In the genomic region with DNA sequence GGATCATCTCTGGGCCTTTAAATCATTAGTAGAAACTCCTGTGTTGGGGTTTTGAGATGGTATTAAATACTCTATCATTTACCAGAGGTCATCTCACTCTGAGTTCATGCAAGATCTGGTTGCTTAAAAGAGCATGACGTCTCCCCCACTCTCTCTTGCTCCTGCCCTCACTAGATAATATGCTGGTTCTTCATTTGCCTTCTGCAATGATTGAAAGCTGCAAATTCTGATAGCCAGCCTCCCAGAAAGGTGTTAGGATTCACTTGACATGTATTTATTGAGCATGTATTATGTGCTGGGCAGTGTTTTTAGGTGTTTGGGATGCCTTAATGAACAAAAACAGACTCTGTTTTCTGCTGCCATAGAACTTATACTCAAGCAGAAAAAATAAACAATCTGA, we compare ENCODE assay signal across 9 cellular contexts. TPM values are rescaled to one million over a fixed set of nuclear protein-coding genes. Genes with fewer than 3 reads are reported as not detected.
"Had no signal": no experiment of that assay in that cellular context is flagged by ENCODE, and none has a peak within 500 bp of the region (broad histone marks: within the 10 kb centered on the region; RNA-seq: fewer than 3 reads in every experiment).

No MANE protein-coding gene starts in this region.

- FAIRE-seq: G401.6, GM12878, GM12891, GM12892, GM18507, GM19239 had no signal

- ATAC-seq: GM12878 had no signal

- H3K4me3 ChIP-seq: GM12878 had no signal

- DNase-seq: GDM1, GF-D8 had no signal

RNA-seq across cellular contexts. Expression of a gene that starts 41.2 kb away (rescaled TPM):
- total RNA-seq: G401, GM12878 had no signal
